In genomic region chr9:129506892-129507291, GRCh38 we compare ENCODE assay signal across 12 cellular contexts.
DNase-seq lines count a peak whose midpoint lies in the region; ATAC-seq and TF ChIP-seq lines count a peak whose summit lies in the region.
"Had no signal": no experiment of that assay in that cellular context is flagged by ENCODE, and none has a peak within 500 bp of the region (broad histone marks: within the 10 kb centered on the region; RNA-seq: fewer than 3 reads in every experiment).

No MANE protein-coding gene starts in this region.

- H3K9ac ChIP-seq in PC-3 (ENCODE audit: low read length), result no peak overlapping the region

- H3K27me3 ChIP-seq in Panc1 (ENCODE audit: control insufficient read depth, insufficient read depth, low read length) (no peaks in the 10 kb centered on the region), PC-3 (ENCODE audit: low read length) (no peaks in the 10 kb centered on the region)

- DNase-seq in EH (ENCODE audit: low read depth) (peak; percentile 59), Panc1 (ENCODE audit: low read depth, low spot score) (no peak), fibroblast of gingiva (ENCODE audit: low read depth) (peak; percentile 55), myocyte (ENCODE audit: low read depth) (peak; percentile 70), PC-3 (no peak), islet precursor cell (no peak)
- DNase-seq: activated T-cell treated with anti-CD3 and anti-CD28 coated beads for 4 hours, endodermal cell, NCI-H1092, WERI-Rb-1 had no signal

- H3K4me1 ChIP-seq in Panc1 (ENCODE audit: control insufficient read depth, insufficient read depth, low read length) (peaks cover 16% of the 10 kb centered on the region), PC-3 (ENCODE audit: insufficient read depth, low read length) (peaks cover 5% of the 10 kb centered on the region)

- H3K9me3 ChIP-seq in Panc1 (ENCODE audit: control insufficient read depth, insufficient read depth, low read depth, low read length) (no peaks in the 10 kb centered on the region), PC-3 (ENCODE audit: low read length) (no peaks in the 10 kb centered on the region)

- H3K27ac ChIP-seq in Panc1 (ENCODE audit: low read length) (0 out of 2 replicates have a peak overlapping the region, but pooled peaks have one; percentile 25), PC-3 (ENCODE audit: low read length) (no peak overlapping the region)
- H3K27ac ChIP-seq: WERI-Rb-1 had no signal

- H3K36me3 ChIP-seq in Panc1 (ENCODE audit: control insufficient read depth, insufficient read depth, low read length), result no peaks in the 10 kb centered on the region
- no peaks in the 10 kb centered on the region for H3K36me3 ChIP-seq in PC-3 (ENCODE audit: low read depth, low read length)

- no peaks in the 10 kb centered on the region for H4K20me1 ChIP-seq in PC-3 (ENCODE audit: low read length)

- H3K4me2 ChIP-seq in PC-3 (ENCODE audit: low read length), result no peak overlapping the region

- no peaks in the 10 kb centered on the region for H3F3A ChIP-seq in PC-3 (ENCODE audit: low read length, unreplicated experiment)

- no peaks in the 10 kb centered on the region for H3K9me2 ChIP-seq in PC-3 (replicated peaks; ENCODE audit: low read length)

- H3K79me2 ChIP-seq in PC-3 (ENCODE audit: low read length), result no peaks in the 10 kb centered on the region

- ATAC-seq in Panc1 (no peak), PC-3 (no peak), HG03442 (IDR thresholded peaks at IDR 0.05; ENCODE audit: unreplicated experiment) (no peak), HG03457 (IDR thresholded peaks at IDR 0.05; ENCODE audit: unreplicated experiment) (no peak)

- BruUV-seq in Panc1 (replicated peaks; lab: Mats Ljungman, UMichigan), result no TSS peak
- no TSS peak for BruUV-seq in PC-3 (replicated peaks; lab: Mats Ljungman, UMichigan)

- intact Hi-C loops in Panc1 (cut with micrococcal nuclease; ENCODE audit: unreplicated experiment), result no loop called here
- intact Hi-C loops in PC-3 (cut with micrococcal nuclease), result no loop called here

- in situ Hi-C loops in Panc1 (cut with HindIII; ENCODE audit: low pct_unique_long_range_greater_than_20kb, low sequenced_read_pairs), result no loop called here

- TF ChIP-seq CTCF in Panc1 (IDR thresholded peaks at IDR 0.05), result no peak
- TF ChIP-seq CTCF in PC-3 (conservative IDR thresholded peaks at IDR 0.05; ENCODE audit: low read depth, low read length), result no peak

- CTCF ChIA-PET in Panc1 (lab: Charles Lee) (no interaction called here), PC-3 (lab: Charles Lee) (no interaction called here)

- H2AFZ ChIP-seq in PC-3 (ENCODE audit: low read length), result no peak overlapping the region

- POLR2A ChIA-PET in Panc1 (lab: Charles Lee), result interaction anchor here (0.6 kb wide), 1 partner anchor 335 kb away, joined by 6 read pairs; no protein-coding TSS in a partner anchor
- POLR2A ChIA-PET in PC-3 (lab: Charles Lee; ENCODE audit: unreplicated experiment), result no interaction called here

- H3K4me3 ChIP-seq in Panc1 (ENCODE audit: low read depth in 2 of 2, low read length in 2 of 2) (no peak overlapping the region), PC-3 (ENCODE audit: low read length) (no peak overlapping the region)

Comparison
In these comparisons a context has a peak if more than half of its experiments do, and no peak if none do; other contexts are left out.
1. DNase-seq: peak in EH (single experiment), fibroblast of gingiva (single experiment) and myocyte (single experiment); none in Panc1 (single experiment), PC-3 (single experiment) and islet precursor cell (single experiment).